ENCODE assay signal across 14 cellular contexts in the genomic region with DNA sequence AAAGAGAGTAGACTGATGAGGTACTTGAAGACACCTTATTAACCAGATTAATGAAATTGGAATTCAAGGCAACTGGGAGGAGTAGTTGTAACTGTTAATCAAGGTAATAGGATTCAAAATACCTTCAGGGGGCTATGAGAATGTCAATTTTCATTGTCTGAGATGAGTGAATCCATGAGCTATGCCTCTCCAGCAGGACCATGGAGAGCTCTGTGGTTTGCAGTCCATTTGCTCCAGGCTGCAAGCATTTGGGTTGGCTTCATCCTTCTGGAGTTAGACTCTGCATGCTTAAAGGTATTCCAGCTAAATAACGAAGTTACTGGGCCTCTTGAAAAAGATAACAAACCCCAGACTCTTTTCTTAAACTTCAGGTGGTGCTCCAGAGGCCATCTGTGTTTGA.
DNase-seq lines count a peak whose midpoint lies in the region; ATAC-seq, FAIRE-seq and TF ChIP-seq lines count a peak whose summit lies in the region.
"Had no signal": no experiment of that assay in that cellular context is flagged by ENCODE, and none has a peak within 500 bp of the region (broad histone marks: within the 10 kb centered on the region; RNA-seq: fewer than 3 reads in every experiment).

No MANE protein-coding gene starts in this region.

- TF ChIP-seq POLR2A in GM12892 (IDR thresholded peaks at IDR 0.05; ENCODE audit: low read depth, low read length): no peak

- no peak for ATAC-seq in GM21423 (IDR thresholded peaks at IDR 0.05; ENCODE audit: unreplicated experiment)
- ATAC-seq: esophagus mucosa, Right ventricle myocardium inferior had no signal

- DNase-seq in Caki2 (ENCODE audit: low read depth): peak; percentile 21
- peak; percentile 25 for DNase-seq in M059J (ENCODE audit: low read depth)
- DNase-seq in T47D (ENCODE audit: low read depth in 1 of 2, low spot score in 1 of 2): peak; percentile 2 to 54
- peak; percentile 26 for DNase-seq in kidney glomerular epithelial cell (lab: John Stamatoyannopoulos, UW)
- DNase-seq in occipital lobe (lab: John Stamatoyannopoulos, UW): no peak
- no peak for DNase-seq in DMS114 treated with DMSO at 0.1 percent for 48 hours (lab: John Stamatoyannopoulos, UW; ENCODE audit: unreplicated experiment)
- no peak for DNase-seq in GM12892 (ENCODE audit: insufficient read length)
- DNase-seq: activated T-cell treated with anti-CD3 and anti-CD28 coated beads, Interleukin-2, amount 50 U/mL, for 24 hours; CD4-positive, CD25-positive, alpha-beta regulatory T cell; kidney; nucleus accumbens had no signal

- in situ Hi-C loops in Caki2 (cut with HindIII; ENCODE audit: low pct_unique_long_range_greater_than_20kb, low sequenced_read_pairs): no loop called here
- in situ Hi-C loops in T47D (cut with HindIII; ENCODE audit: low pct_unique_long_range_greater_than_20kb, low sequenced_read_pairs): no loop called here

- no peak for FAIRE-seq in GM12892 (lab: Jason Lieb, UNC)
- FAIRE-seq: kidney had no signal

Comparison
In these comparisons a context has a peak if more than half of its experiments do, and no peak if none do; other contexts are left out.
1. DNase-seq: peak in Caki2 (single experiment), M059J (single experiment), T47D (2 of 2) and kidney glomerular epithelial cell (single experiment); none in occipital lobe (single experiment), DMS114 treated with DMSO at 0.1 percent for 48 hours (single experiment) and GM12892 (single experiment).